8 cellular contexts compared by ENCODE assay signal in the genomic region with DNA sequence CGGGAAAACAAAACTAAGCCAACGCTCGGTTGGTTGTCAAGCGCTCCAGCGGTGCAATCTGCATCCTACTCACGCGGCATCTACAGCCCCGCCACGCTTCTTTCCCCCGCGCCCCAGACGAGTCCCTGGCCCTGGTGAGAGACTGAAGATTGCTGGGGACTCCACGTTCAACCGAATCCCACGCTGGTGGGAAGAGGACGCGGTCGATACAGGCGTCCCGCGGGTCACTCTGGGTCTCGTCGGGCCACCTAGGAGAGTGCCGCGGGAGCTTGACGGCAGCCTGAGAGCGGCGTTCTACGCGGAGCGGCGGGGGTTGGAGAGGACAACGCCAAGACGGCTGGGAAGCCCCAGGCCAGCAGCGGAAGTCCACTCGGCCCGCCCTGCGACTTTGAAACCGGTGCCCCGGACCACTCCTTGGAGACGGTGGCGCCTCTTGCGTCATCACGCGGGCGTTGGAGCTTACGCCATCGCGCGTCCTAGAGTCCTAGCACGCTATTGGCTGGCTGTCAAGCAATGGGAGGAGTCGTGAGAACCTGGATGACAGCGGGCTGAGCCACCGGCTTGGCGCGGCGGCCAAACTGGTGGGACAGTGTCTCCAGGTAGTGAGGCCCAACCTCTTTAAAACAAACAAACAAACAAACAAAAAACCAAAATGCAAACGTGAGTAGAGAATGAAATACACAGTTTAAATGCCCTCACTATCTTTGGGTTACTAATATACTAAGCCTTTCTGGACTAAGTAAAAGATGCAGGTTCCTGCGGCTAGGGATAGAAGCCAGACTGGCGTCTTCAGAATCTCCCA. TPM values are rescaled to one million over a fixed set of nuclear protein-coding genes. Genes with fewer than 3 reads are reported as not detected.
A peak's percentile ranks its signal among the peaks of the same experiment; 100 is the strongest.
DNase-seq lines count a peak whose midpoint lies in the region; ATAC-seq and TF ChIP-seq lines count a peak whose summit lies in the region.

A gene (minus strand): TSS at position 367 of the 802 bp plus-strand sequence. CDS start 436 bp downstream, outside the sequence.

- peak; percentile 73 to 81 for DNase-seq in NCI-H187 (lab: John Stamatoyannopoulos, UW)
- peak; percentile 85 to 98 (median 94) for DNase-seq in T-helper 2 cell
- DNase-seq in right atrium auricular region (ENCODE audit: low spot score): peak; percentile 99
- peak; percentile 99 for DNase-seq in psoas muscle
- peak; percentile 98 for DNase-seq in uterus

- 0 to 1% (median 0%) methylated on average over 55 to 60 of the region's 60 CpGs for WGBS in psoas muscle, 3 donors

- H3K27me3 ChIP-seq in right atrium auricular region: no peaks in the 10 kb centered on the region
- H3K27me3 ChIP-seq in psoas muscle (ENCODE audit: insufficient read depth in 3 of 3, low read length in 2 of 3): no peaks in the 10 kb centered on the region
- no peaks in the 10 kb centered on the region for H3K27me3 ChIP-seq in uterus

- peak; percentile 83 to 87 for TF ChIP-seq POLR2A in uterus (IDR thresholded peaks at IDR 0.05)

- H3K27ac ChIP-seq in angular gyrus (ENCODE audit: low read depth, low read length): peak within 1 kb of the TSS; percentile 91
- peak within 1 kb of the TSS; percentile 96 to 98 for H3K27ac ChIP-seq in right atrium auricular region
- H3K27ac ChIP-seq in psoas muscle: peak within 1 kb of the TSS; percentile 94
- H3K27ac ChIP-seq in uterus: peak within 1 kb of the TSS; percentile 92 to 96

- intact Hi-C loops in psoas muscle (cut with DNase I) (loop anchor here in 1 of 2 donors (5.0 kb wide), 1 partner anchor 806 kb away; a partner anchor contains a TSS), uterus (cut with DNase I; ENCODE audit: low total_unique reads) (no loop called here)

- TF ChIP-seq CTCF in right atrium auricular region (IDR thresholded peaks at IDR 0.05): no peak
- no peak for TF ChIP-seq CTCF in psoas muscle (IDR thresholded peaks at IDR 0.05)
- TF ChIP-seq CTCF in uterus (IDR thresholded peaks at IDR 0.05): no peak

- H3K36me3 ChIP-seq in right atrium auricular region (no peaks in the 10 kb centered on the region), psoas muscle (ENCODE audit: insufficient read depth in 1 of 2, low read depth in 1 of 2) (no peaks in the 10 kb centered on the region), uterus (no peaks in the 10 kb centered on the region)

- ATAC-seq in GM18498 (IDR thresholded peaks at IDR 0.05; ENCODE audit: unreplicated experiment) (peak; percentile 94), HG02938 (IDR thresholded peaks at IDR 0.05; ENCODE audit: unreplicated experiment) (peak; percentile 92), psoas muscle (peak; percentile 98 to 99 (median 98))

- H3K4me3 ChIP-seq in right atrium auricular region: peak within 1 kb of the TSS; percentile 76 to 84
- H3K4me3 ChIP-seq in psoas muscle: peak within 1 kb of the TSS; percentile 84
- H3K4me3 ChIP-seq in uterus: peak within 1 kb of the TSS; percentile 85 to 89

- H3K4me1 ChIP-seq in right atrium auricular region: peaks cover 0 to 36% of the 10 kb centered on the region in 2 donors
- peaks cover 29% of the 10 kb centered on the region for H3K4me1 ChIP-seq in psoas muscle
- H3K4me1 ChIP-seq in uterus: peaks cover 0 to 13% of the 10 kb centered on the region in 2 donors

- H3K9me3 ChIP-seq in right atrium auricular region (no peaks in the 10 kb centered on the region), psoas muscle (no peaks in the 10 kb centered on the region), uterus (no peaks in the 10 kb centered on the region)

RNA-seq across cellular contexts. Expression of the gene that starts here (rescaled TPM):
- total RNA-seq in right atrium auricular region (1 to 10 TPM; 6.9 to 8.9 TPM), psoas muscle (1 to 10 TPM; 3.1 to 5.3 (median 4.4) TPM), uterus (10 to 100 TPM in 3 of 4 donors, 1 to 10 TPM in 1; 7.2 to 47.5 (median 30.6) TPM)
- polyA plus RNA-seq in psoas muscle: 1 to 10 TPM; 1.1 to 2.2 (median 1.4) TPM

Comparison
In these comparisons a context has a peak if more than half of its experiments do, and no peak if none do; other contexts are left out.
1. Peak in every context shown above with its lines: DNase-seq, ATAC-seq, H3K4me3 ChIP-seq and H3K27ac ChIP-seq.